1 cellular context compared by ENCODE assay signal in genomic region chr15:98428253-98428989, GRCh38.
TF ChIP-seq lines count a peak whose summit lies in the region.

No MANE protein-coding gene starts in this region.

TF ChIP-seq in HEK293, 187 proteins besides CTCF, POLR2A, EP300 and RAD21 (continued from another document):
- peak; percentile 88 for TF ChIP-seq ZBTB26 (tag by site-specific recombination; optimal IDR thresholded peaks at IDR 0.05)
- no peak for TF ChIP-seq ZNF140 (tag by site-specific recombination; IDR thresholded peaks at IDR 0.05)
